1 cellular context compared by ENCODE assay signal in genomic region chr20:58905236-58905635, GRCh38.
TF ChIP-seq lines count a peak whose summit lies in the region.

No MANE protein-coding gene starts in this region.

TF ChIP-seq in IMR-90, 13 proteins besides CTCF, POLR2A, EP300 and RAD21:
- TF ChIP-seq MXI1 (IDR thresholded peaks at IDR 0.05; ENCODE audit: borderline replicate concordance, low read depth, low read length), result no peak
- no peak for TF ChIP-seq RCOR1 (IDR thresholded peaks at IDR 0.05; ENCODE audit: insufficient replicate concordance, low read length)
- TF ChIP-seq RFX5 (IDR thresholded peaks at IDR 0.05; ENCODE audit: low read depth, low read length), result no peak
- no peak for TF ChIP-seq NFE2L2 (IDR thresholded peaks at IDR 0.05; ENCODE audit: low read depth, low read length)
